Comparison of ENCODE assay signal across 8 cellular contexts in genomic region chr2:8679827-8680731, GRCh38. TPM values are rescaled to one million over a fixed set of nuclear protein-coding genes. Genes with fewer than 3 reads are reported as not detected.
A peak's percentile ranks its signal among the peaks of the same experiment; 100 is the strongest.
DNase-seq lines count a peak whose midpoint lies in the region; ATAC-seq lines count a peak whose summit lies in the region.

No MANE protein-coding gene starts in this region.

- H3K4me3 Mint-ChIP-seq in activated T-helper 2 cell treated with anti-CD3 and anti-CD28 coated beads, Interferon-gamma antibody, Interleukin-2, Interleukin-4, amounts not matched to agents 10 μg/mL and 5 μg/mL and 100 μg/mL, durations not matched to agents 14 hours and 24 hours and 36 hours (ENCODE audit: low read depth): peak overlapping the region; percentile 83

- H3K27ac Mint-ChIP-seq in activated T-helper 2 cell treated with anti-CD3 and anti-CD28 coated beads, Interferon-gamma antibody, Interleukin-2, Interleukin-4, amounts not matched to agents 10 μg/mL and 5 μg/mL and 100 μg/mL, durations not matched to agents 14 hours and 24 hours and 36 hours: peak overlapping the region; percentile 70

- no peaks in the 10 kb centered on the region for H3K9me3 ChIP-seq in right cardiac atrium (ENCODE audit: control insufficient read depth, low read length)

- peaks cover 41% of the 10 kb centered on the region for H3K36me3 Mint-ChIP-seq in activated T-helper 2 cell treated with anti-CD3 and anti-CD28 coated beads, Interferon-gamma antibody, Interleukin-2, Interleukin-4, amounts not matched to agents 10 μg/mL and 5 μg/mL and 100 μg/mL, durations not matched to agents 14 hours and 24 hours and 36 hours (ENCODE audit: low read depth)

- 9% methylated on average over 19 of the region's 19 CpGs for WGBS in right cardiac atrium

- peak overlapping the region; percentile 94 for H3K27ac ChIP-seq in right cardiac atrium (ENCODE audit: low read length)

- peaks cover 9% of the 10 kb centered on the region for H3K9me3 Mint-ChIP-seq in activated T-helper 2 cell treated with anti-CD3 and anti-CD28 coated beads, Interferon-gamma antibody, Interleukin-2, Interleukin-4, amounts not matched to agents 10 μg/mL and 5 μg/mL and 100 μg/mL, durations not matched to agents 14 hours and 24 hours and 36 hours

- H3K4me3 ChIP-seq in right cardiac atrium (ENCODE audit: low read length): peak overlapping the region; percentile 82

- H3K4me1 Mint-ChIP-seq in activated T-helper 2 cell treated with anti-CD3 and anti-CD28 coated beads, Interferon-gamma antibody, Interleukin-2, Interleukin-4, amounts not matched to agents 10 μg/mL and 5 μg/mL and 100 μg/mL, durations not matched to agents 14 hours and 24 hours and 36 hours (ENCODE audit: low read depth): peaks cover 25% of the 10 kb centered on the region

- DNase-seq in EL: peak; percentile 60
- DNase-seq in NCI-H146 (lab: John Stamatoyannopoulos, UW): peak; percentile 88
- no peak for DNase-seq in activated T-helper 2 cell treated with anti-CD3 and anti-CD28 coated beads, Interferon-gamma antibody, Interleukin-2, Interleukin-4, amounts not matched to agents 10 μg/mL and 5 μg/mL and 100 μg/mL, durations not matched to agents 14 hours and 24 hours and 36 hours (ENCODE audit: low spot score)
- peak; percentile 40 to 78 (median 72) for DNase-seq in right cardiac atrium
- DNase-seq in retina: peak; percentile 53
- no peak for DNase-seq in activated CD4-positive, CD25-positive, alpha-beta regulatory T cell treated with anti-CD3 and anti-CD28 coated beads, Interleukin-2, amount 50 U/mL, for 72 hours
- no peak for DNase-seq in stimulated activated CD4-positive, alpha-beta T cell treated with anti-CD3 and anti-CD28 coated beads, Interleukin-4, amount 100 ng/mL, for 1 hour

- no peaks in the 10 kb centered on the region for H3K4me1 ChIP-seq in right cardiac atrium (ENCODE audit: control insufficient read depth, insufficient read depth, low read length)

- no peaks in the 10 kb centered on the region for H3K27me3 ChIP-seq in right cardiac atrium (ENCODE audit: control insufficient read depth, insufficient read depth)

- ATAC-seq in right cardiac atrium (no peak), HG02870 (IDR thresholded peaks at IDR 0.05; ENCODE audit: unreplicated experiment) (no peak)

- intact Hi-C loops in activated T-helper 2 cell treated with anti-CD3 and anti-CD28 coated beads, Interferon-gamma antibody, Interleukin-2, Interleukin-4, amounts not matched to agents 10 μg/mL and 5 μg/mL and 100 μg/mL, durations not matched to agents 14 hours and 24 hours and 36 hours (cut with micrococcal nuclease): loop anchor here (2.0 to 10.0 kb wide), 10 partner anchors 203 to 1228 kb away; no protein-coding TSS in a partner anchor
- intact Hi-C loops in right cardiac atrium (cut with DNase I): loop anchor here in 3 of 4 donors (5.0 to 10.0 kb wide), 6 partner anchors 98 to 1475 kb away; no protein-coding TSS in a partner anchor

- H3K27me3 Mint-ChIP-seq in activated T-helper 2 cell treated with anti-CD3 and anti-CD28 coated beads, Interferon-gamma antibody, Interleukin-2, Interleukin-4, amounts not matched to agents 10 μg/mL and 5 μg/mL and 100 μg/mL, durations not matched to agents 14 hours and 24 hours and 36 hours (ENCODE audit: low read depth): peaks cover 26% of the 10 kb centered on the region

RNA-seq across cellular contexts. Expression of gene ID2, which starts 1.8 kb away (rescaled TPM):
- 423 and 431 TPM in 2 replicates for total RNA-seq in activated T-helper 2 cell treated with anti-CD3 and anti-CD28 coated beads, Interferon-gamma antibody, Interleukin-2, Interleukin-4, amounts not matched to agents 10 μg/mL and 5 μg/mL and 100 μg/mL, durations not matched to agents 14 hours and 24 hours and 36 hours
- total RNA-seq in right cardiac atrium: 100 to 1,000 TPM; 109 to 121 (median 114) TPM
- 205 TPM for polyA plus RNA-seq in right cardiac atrium

Comparison
In these comparisons a context has a peak if more than half of its experiments do, and no peak if none do; other contexts are left out.
1. DNase-seq: peak in EL (single experiment), NCI-H146 (single experiment), right cardiac atrium (3 of 3) and retina (single experiment); none in activated T-helper 2 cell treated with anti-CD3 and anti-CD28 coated beads, Interferon-gamma antibody, Interleukin-2, Interleukin-4, amounts not matched to agents 10 μg/mL and 5 μg/mL and 100 μg/mL, durations not matched to agents 14 hours and 24 hours and 36 hours (single experiment), activated CD4-positive, CD25-positive, alpha-beta regulatory T cell treated with anti-CD3 and anti-CD28 coated beads, Interleukin-2, amount 50 U/mL, for 72 hours (single experiment) and stimulated activated CD4-positive, alpha-beta T cell treated with anti-CD3 and anti-CD28 coated beads, Interleukin-4, amount 100 ng/mL, for 1 hour (single experiment).